17 cellular contexts compared by ENCODE assay signal in the genomic region with DNA sequence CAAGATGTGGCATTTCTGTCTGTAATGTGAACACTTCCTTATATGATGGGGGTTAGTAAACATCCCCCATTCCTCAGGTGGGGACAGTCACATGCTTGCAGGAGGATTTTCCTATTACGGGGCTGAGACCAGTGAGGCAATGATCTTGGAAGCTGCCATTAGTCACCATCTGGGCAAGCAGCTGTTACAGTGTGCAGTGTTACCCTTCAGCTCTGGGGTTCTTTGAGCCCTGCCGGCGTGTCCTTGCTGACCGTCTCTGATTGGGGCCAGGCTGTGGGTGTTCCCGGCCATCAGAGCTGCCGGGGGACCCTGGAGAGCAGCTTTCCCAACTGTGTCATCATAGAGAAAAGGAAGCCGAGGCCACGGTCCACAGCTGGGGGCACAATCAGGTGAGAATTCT.
DNase-seq lines count a peak whose midpoint lies in the region.
"Had no signal": no experiment of that assay in that cellular context is flagged by ENCODE, and none has a peak within 500 bp of the region (broad histone marks: within the 10 kb centered on the region; RNA-seq: fewer than 3 reads in every experiment).

No MANE protein-coding gene starts in this region.

- in situ Hi-C loops in GM23248 (cut with MboI), result no loop called here

- H3K9me2 ChIP-seq in GM23248 (ENCODE audit: insufficient read depth), result no peaks in the 10 kb centered on the region
- no peaks in the 10 kb centered on the region for H3K9me2 ChIP-seq in Karpas-422 (replicated peaks; ENCODE audit: insufficient read depth, low read length)

- 53 to 74% methylated on average over 8 of the region's 8 CpGs for WGBS in GM23248 (ENCODE audit: low coverage in 1 of 2, low lambda C conversion rate in 2 of 2, missing lambda C conversion rate in 2 of 2), 2 experiments

- H3K79me2 ChIP-seq in GM23248 (ENCODE audit: insufficient read depth) (no peaks in the 10 kb centered on the region), Karpas-422 (ENCODE audit: low read length) (no peaks in the 10 kb centered on the region)

- no peak overlapping the region for H2AFZ ChIP-seq in GM23248
- H2AFZ ChIP-seq in Karpas-422 (ENCODE audit: low read length), result no peak overlapping the region

- H3K9me3 ChIP-seq in GM23248 (ENCODE audit: low read depth) (no peaks in the 10 kb centered on the region), Karpas-422 (ENCODE audit: low read length) (no peaks in the 10 kb centered on the region)
- H3K9me3 ChIP-seq: ascending aorta had no signal

- peaks cover 11% of the 10 kb centered on the region; the same call in 1 of the 2 replicates for H3K4me1 ChIP-seq in GM23248 (ENCODE audit: insufficient read depth)
- peaks cover 5% of the 10 kb centered on the region; the same call in 1 of the 2 replicates for H3K4me1 ChIP-seq in Karpas-422 (ENCODE audit: low read length)
- H3K4me1 ChIP-seq: ascending aorta had no signal

- H3K4me2 ChIP-seq in GM23248 (ENCODE audit: unreplicated experiment) (no peak overlapping the region), Karpas-422 (ENCODE audit: low read depth, low read length, poor library complexity, severe bottlenecking) (no peak overlapping the region)

- DNase-seq in GM23248 (peak; percentile 76), RPMI7951 (ENCODE audit: low read depth) (peak; percentile 74), fibroblast of peridontal ligament (ENCODE audit: extremely low read depth) (peak; percentile 49), renal cortical epithelial cell (ENCODE audit: low read depth) (peak; percentile 46), HUDEP-2 (lab: John Stamatoyannopoulos, UW; ENCODE audit: unreplicated experiment in 76 of 76) (no peak), SW480 (ENCODE audit: low spot score) (no peak), Karpas-422 (no peak)
- no peak for DNase-seq in stimulated activated CD4-positive, alpha-beta T cell treated with anti-CD3 and anti-CD28 coated beads, Interleukin-4, amount 100 ng/mL, for 1 hour
- DNase-seq: activated effector memory CD4-positive, alpha-beta T cell treated with Interleukin-2 at 50 U/mL for 16 hours; CD4-positive, CD25-positive, alpha-beta regulatory T cell; NCI-H1436; NCI-H446; stimulated activated CD4-positive, alpha-beta T cell treated with anti-CD3 and anti-CD28 coated beads, Interleukin-12 subunit alpha, Interleukin-12 subunit beta, amount 100 ng/mL, for 4 hours had no signal

- no peak overlapping the region for H3K9ac ChIP-seq in GM23248
- H3K9ac ChIP-seq in Karpas-422 (ENCODE audit: low read length), result no peak overlapping the region

- H3K4me3 ChIP-seq in GM23248 (no peak overlapping the region), Karpas-422 (ENCODE audit: low read length) (no peak overlapping the region)
- H3K4me3 ChIP-seq: ascending aorta, dorsolateral prefrontal cortex, GM12878 had no signal

- H3K27ac ChIP-seq in GM23248 (no peak overlapping the region), Karpas-422 (ENCODE audit: low read length) (no peak overlapping the region)
- H3K27ac ChIP-seq: ascending aorta, dorsolateral prefrontal cortex, VCaP had no signal

- H3K36me3 ChIP-seq in GM23248 (ENCODE audit: low read depth), result no peaks in the 10 kb centered on the region
- H3K36me3 ChIP-seq in Karpas-422 (ENCODE audit: insufficient read depth, low read length), result no peaks in the 10 kb centered on the region
- H3K36me3 ChIP-seq: ascending aorta had no signal

- H3K27me3 ChIP-seq in GM23248 (replicated peaks; ENCODE audit: insufficient read depth) (no peaks in the 10 kb centered on the region), Karpas-422 (ENCODE audit: low read length) (no peaks in the 10 kb centered on the region)
- H3K27me3 ChIP-seq: ascending aorta, dorsolateral prefrontal cortex had no signal

- H3F3A ChIP-seq in GM23248 (ENCODE audit: insufficient read depth), result peaks cover 7% of the 10 kb centered on the region; the same call in 1 of the 2 replicates

- H4K20me1 ChIP-seq in GM23248 (ENCODE audit: insufficient read depth), result no peaks in the 10 kb centered on the region
- no peaks in the 10 kb centered on the region for H4K20me1 ChIP-seq in Karpas-422 (ENCODE audit: insufficient read depth, low read depth, low read length)

Comparison
In these comparisons a context has a peak if more than half of its experiments do, and no peak if none do; other contexts are left out.
1. DNase-seq: peak in GM23248 (single experiment), RPMI7951 (single experiment), fibroblast of peridontal ligament (single experiment) and renal cortical epithelial cell (single experiment); none in stimulated activated CD4-positive, alpha-beta T cell treated with anti-CD3 and anti-CD28 coated beads, Interleukin-4, amount 100 ng/mL, for 1 hour (single experiment), HUDEP-2 (0 of 76), SW480 (single experiment) and Karpas-422 (single experiment).